10 cellular contexts compared by ENCODE assay signal in genomic region chr10:69362471-69362954, GRCh38. TPM values are rescaled to one million over a fixed set of nuclear protein-coding genes. Genes with fewer than 3 reads are reported as not detected.
A peak's percentile ranks its signal among the peaks of the same experiment; 100 is the strongest.
DNase-seq lines count a peak whose midpoint lies in the region; ATAC-seq lines count a peak whose summit lies in the region.
"Had no signal": no experiment of that assay in that cellular context is flagged by ENCODE, and none has a peak within 500 bp of the region (broad histone marks: within the 10 kb centered on the region; RNA-seq: fewer than 3 reads in every experiment).

No MANE protein-coding gene starts in this region.

- ATAC-seq in central memory CD8-positive, alpha-beta T cell (replicated peaks; ENCODE audit: extremely low read depth, poor library complexity, severe bottlenecking) = no peak
- ATAC-seq in memory B cell (ENCODE audit: low read depth) (no peak), GM19328 (IDR thresholded peaks at IDR 0.05; ENCODE audit: unreplicated experiment) (no peak)
- ATAC-seq: HCT116 had no signal

- intact Hi-C loops in posterior vena cava (cut with DNase I) = loop anchor here in 1 of 2 donors (10.0 kb wide), 1 partner anchor 218 kb away; no protein-coding TSS in a partner anchor

- H3K9me3 Mint-ChIP-seq in central memory CD8-positive, alpha-beta T cell = no peaks in the 10 kb centered on the region
- no peaks in the 10 kb centered on the region for H3K9me3 Mint-ChIP-seq in memory B cell

- peak overlapping the region; percentile 3 for H3K27ac Mint-ChIP-seq in central memory CD8-positive, alpha-beta T cell (ENCODE audit: low read depth)
- H3K27ac Mint-ChIP-seq in memory B cell = peak overlapping the region; percentile 71

- peaks cover 40% of the 10 kb centered on the region for H3K4me1 Mint-ChIP-seq in central memory CD8-positive, alpha-beta T cell
- peaks cover 28% of the 10 kb centered on the region for H3K4me1 Mint-ChIP-seq in memory B cell

- H3K4me3 Mint-ChIP-seq in central memory CD8-positive, alpha-beta T cell = no peak overlapping the region
- H3K4me3 Mint-ChIP-seq in memory B cell = no peak overlapping the region

- no peaks in the 10 kb centered on the region for H3K27me3 Mint-ChIP-seq in central memory CD8-positive, alpha-beta T cell
- no peaks in the 10 kb centered on the region for H3K27me3 Mint-ChIP-seq in memory B cell

- H3K36me3 Mint-ChIP-seq in central memory CD8-positive, alpha-beta T cell (ENCODE audit: insufficient read depth) = peaks cover 26% of the 10 kb centered on the region
- H3K36me3 Mint-ChIP-seq in memory B cell = peaks cover 15% of the 10 kb centered on the region

- DNase-seq in AG08395 (ENCODE audit: low spot score) (peak; percentile 70), LHCN-M2 (ENCODE audit: low read depth) (peak; percentile 96), memory B cell (ENCODE audit: low spot score in 2 of 2) (no peak), posterior vena cava (ENCODE audit: low spot score) (no peak), NCI-H2107 treated with DMSO at 0.1 percent for 48 hours (lab: John Stamatoyannopoulos, UW; ENCODE audit: unreplicated experiment) (no peak), ecto neural progenitor cell (ENCODE audit: low spot score) (no peak)
- no peak for DNase-seq in central memory CD8-positive, alpha-beta T cell (ENCODE audit: low spot score in 2 of 2)
- DNase-seq: DND-41 had no signal

RNA-seq across cellular contexts. Expression of gene TACR2, which starts 54.2 kb away (rescaled TPM):
- total RNA-seq in LHCN-M2 (2014; rRNA removed) (0.29 TPM in 1 of 2 replicates, not detected in the other), posterior vena cava (1 to 10 TPM in 1 of 2 donors, under 1 TPM in 1; 0.71 to 3.0 TPM)
- polyA plus RNA-seq in LHCN-M2 (2012) = 0.77 TPM

Comparison
In these comparisons a context has a peak if more than half of its experiments do, and no peak if none do; other contexts are left out.
1. DNase-seq: peak in AG08395 (single experiment) and LHCN-M2 (single experiment); none in central memory CD8-positive, alpha-beta T cell (0 of 2), memory B cell (0 of 2), posterior vena cava (single experiment), NCI-H2107 treated with DMSO at 0.1 percent for 48 hours (single experiment) and ecto neural progenitor cell (single experiment).